Comparison of ENCODE assay signal across 1 cellular context in the genomic region with DNA sequence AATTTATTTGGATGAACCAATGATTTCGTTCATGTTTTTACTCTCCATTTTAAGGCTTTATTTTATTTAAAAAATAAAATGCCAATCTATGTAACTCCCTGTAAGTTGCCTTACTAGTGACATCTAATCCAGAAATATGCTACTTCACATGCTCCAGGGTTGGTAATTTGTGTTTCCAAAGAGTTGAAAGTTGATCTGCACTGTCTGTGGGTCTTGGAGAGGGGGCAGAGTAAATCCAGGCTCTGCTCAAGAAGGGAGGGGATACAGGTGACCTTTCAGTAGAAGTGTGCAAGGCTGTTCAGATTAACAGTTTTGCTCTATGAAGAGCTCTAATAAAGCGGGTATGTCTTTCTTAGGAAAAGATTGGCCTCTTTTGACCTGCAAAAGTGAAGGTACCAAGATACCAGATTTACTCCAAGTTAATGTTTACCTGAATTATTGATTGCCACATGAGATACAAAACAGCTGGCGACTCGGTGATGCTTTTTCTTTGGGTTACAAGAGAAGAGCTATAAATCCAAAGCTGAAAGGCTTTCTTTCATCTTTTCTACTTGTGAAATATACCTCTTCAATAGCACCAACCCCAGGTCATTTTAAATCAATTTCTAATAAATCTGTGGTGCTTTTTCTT.
TF ChIP-seq lines count a peak whose summit lies in the region.

No MANE protein-coding gene starts in this region.

TF ChIP-seq in A549, 52 proteins besides CTCF, POLR2A, EP300 and RAD21:
- no peak for TF ChIP-seq HES2 (IDR thresholded peaks at IDR 0.05)
- no peak for TF ChIP-seq EHMT2 (IDR thresholded peaks at IDR 0.05; ENCODE audit: low read depth)
- no peak for TF ChIP-seq FOSL2 (IDR thresholded peaks at IDR 0.05)
- no peak for TF ChIP-seq FOSL2 (CRISPR knock-in tag; IDR thresholded peaks at IDR 0.05)
- no peak for TF ChIP-seq HEYL (CRISPR knock-in tag; IDR thresholded peaks at IDR 0.05)
- TF ChIP-seq HOXA7 (CRISPR knock-in tag; IDR thresholded peaks at IDR 0.05), result no peak
- TF ChIP-seq, protein P1, sequence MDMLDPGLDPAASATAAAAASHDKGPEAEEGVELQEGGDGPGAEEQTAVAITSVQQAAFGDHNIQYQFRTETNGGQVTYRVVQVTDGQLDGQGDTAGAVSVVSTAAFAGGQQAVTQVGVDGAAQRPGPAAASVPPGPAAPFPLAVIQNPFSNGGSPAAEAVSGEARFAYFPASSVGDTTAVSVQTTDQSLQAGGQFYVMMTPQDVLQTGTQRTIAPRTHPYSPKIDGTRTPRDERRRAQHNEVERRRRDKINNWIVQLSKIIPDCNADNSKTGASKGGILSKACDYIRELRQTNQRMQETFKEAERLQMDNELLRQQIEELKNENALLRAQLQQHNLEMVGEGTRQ (IDR thresholded peaks at IDR 0.05), result no peak
